ENCODE assay signal across 2 cellular contexts in genomic region chr17:65307366-65308316, GRCh38.
A peak's percentile ranks its signal among the peaks of the same experiment; 100 is the strongest.
TF ChIP-seq lines count a peak whose summit lies in the region.

No MANE protein-coding gene starts in this region.

TF ChIP-seq in HepG2, 621 proteins besides CTCF, POLR2A, EP300 and RAD21:
- TF ChIP-seq NCOA5 (CRISPR knock-in tag; IDR thresholded peaks at IDR 0.05), result no peak
- peak; percentile 70 for TF ChIP-seq NFE2L2 (IDR thresholded peaks at IDR 0.05; ENCODE audit: low read length)
TF ChIP-seq in HepG2: peak in this region for 1.

TF ChIP-seq in H1, 55 proteins besides CTCF, POLR2A, EP300 and RAD21:
- 0 out of 2 replicates have a peak, but pooled peaks have one; percentile 31 for TF ChIP-seq TEAD4 (IDR thresholded peaks at IDR 0.05; ENCODE audit: low read depth, low read length)
- TF ChIP-seq KDM5A (IDR thresholded peaks at IDR 0.05; ENCODE audit: low read length), result no peak
